29 cellular contexts compared by ENCODE assay signal in genomic region chr5:108557686-108558085, GRCh38.
"Had no signal": no experiment of that assay in that cellular context is flagged by ENCODE, and none has a peak within 500 bp of the region (broad histone marks: within the 10 kb centered on the region; RNA-seq: fewer than 3 reads in every experiment).

No MANE protein-coding gene starts in this region.

- H3K4me2 ChIP-seq: neural progenitor cell had no signal

- H3K36me3 ChIP-seq: breast epithelium, esophagus squamous epithelium, gastrocnemius medialis, neural progenitor cell, right atrium auricular region, tibial nerve, WERI-Rb-1 had no signal

- H3K4me1 ChIP-seq: breast epithelium, esophagus squamous epithelium, gastrocnemius medialis, neural progenitor cell, parathyroid adenoma, right atrium auricular region had no signal

- H3K9me3 ChIP-seq: breast epithelium, esophagus squamous epithelium, gastrocnemius medialis, right atrium auricular region, tibial nerve had no signal

- H3K27me3 ChIP-seq: breast epithelium, esophagus squamous epithelium, gastrocnemius medialis, neural progenitor cell, right atrium auricular region, tibial nerve had no signal

- DNase-seq: activated CD4-positive, alpha-beta memory T cell treated with anti-CD3 and anti-CD28 coated beads for 36 hours; activated CD4-positive, alpha-beta T cell treated with anti-CD3 and anti-CD28 coated beads, Interleukin-2, amount 10 ng/mL, durations not matched to agents 24 days and 14 days; activated CD4-positive, CD25-positive, alpha-beta regulatory T cell treated with anti-CD3 and anti-CD28 coated beads, Interleukin-2, amount 50 U/mL, for 72 hours; activated CD8-positive, alpha-beta memory T cell treated with anti-CD3 and anti-CD28 coated beads, Interleukin-2, amount 50 U/mL, for 48 hours; activated gamma-delta T cell; activated naive CD4-positive, alpha-beta T cell treated with anti-CD3 and anti-CD28 coated beads, Interleukin-2, amount 10 ng/mL, durations not matched to agents 7 days and 5 days; activated naive CD8-positive, alpha-beta T cell treated with anti-CD3 and anti-CD28 coated beads, Interleukin-2, amount 10 ng/mL, durations not matched to agents 7 days and 5 days; activated T-cell treated with anti-CD3 and anti-CD28 coated beads, Interleukin-2, amount 50 U/mL, for 24 hours; amygdala; endodermal cell; esophagus squamous epithelium; gastrocnemius medialis; glutamatergic neuron; hippocampal formation; kidney; left colon; natural killer cell; occipital lobe; stimulated activated CD4-positive, alpha-beta T cell treated with anti-CD3 and anti-CD28 coated beads, Interleukin-15, amount 100 ng/mL, for 24 hours; stimulated activated CD4-positive, alpha-beta T cell treated with anti-CD3 and anti-CD28 coated beads, Interleukin-2, amount 100 ng/mL, for 24 hours; stimulated activated naive CD4-positive, alpha-beta T cell treated with Interleukin-2 at 50 U/mL for 16 hours; WERI-Rb-1 had no signal

- H3K4me3 ChIP-seq: breast epithelium, esophagus squamous epithelium, gastrocnemius medialis, neural progenitor cell, right atrium auricular region, tibial nerve had no signal

- ATAC-seq: gastrocnemius medialis, left colon, natural killer cell had no signal

- H2AFZ ChIP-seq: neural progenitor cell, parathyroid adenoma had no signal

- FAIRE-seq: kidney, urothelium cell line had no signal

- H3K9ac ChIP-seq: neural progenitor cell, parathyroid adenoma had no signal

- H3K27ac ChIP-seq: breast epithelium, epithelial cell of prostate, esophagus squamous epithelium, gastrocnemius medialis, neural progenitor cell, parathyroid adenoma, right atrium auricular region, tibial nerve, WERI-Rb-1 had no signal
